Comparison of ENCODE assay signal across 1 cellular context in the genomic region with DNA sequence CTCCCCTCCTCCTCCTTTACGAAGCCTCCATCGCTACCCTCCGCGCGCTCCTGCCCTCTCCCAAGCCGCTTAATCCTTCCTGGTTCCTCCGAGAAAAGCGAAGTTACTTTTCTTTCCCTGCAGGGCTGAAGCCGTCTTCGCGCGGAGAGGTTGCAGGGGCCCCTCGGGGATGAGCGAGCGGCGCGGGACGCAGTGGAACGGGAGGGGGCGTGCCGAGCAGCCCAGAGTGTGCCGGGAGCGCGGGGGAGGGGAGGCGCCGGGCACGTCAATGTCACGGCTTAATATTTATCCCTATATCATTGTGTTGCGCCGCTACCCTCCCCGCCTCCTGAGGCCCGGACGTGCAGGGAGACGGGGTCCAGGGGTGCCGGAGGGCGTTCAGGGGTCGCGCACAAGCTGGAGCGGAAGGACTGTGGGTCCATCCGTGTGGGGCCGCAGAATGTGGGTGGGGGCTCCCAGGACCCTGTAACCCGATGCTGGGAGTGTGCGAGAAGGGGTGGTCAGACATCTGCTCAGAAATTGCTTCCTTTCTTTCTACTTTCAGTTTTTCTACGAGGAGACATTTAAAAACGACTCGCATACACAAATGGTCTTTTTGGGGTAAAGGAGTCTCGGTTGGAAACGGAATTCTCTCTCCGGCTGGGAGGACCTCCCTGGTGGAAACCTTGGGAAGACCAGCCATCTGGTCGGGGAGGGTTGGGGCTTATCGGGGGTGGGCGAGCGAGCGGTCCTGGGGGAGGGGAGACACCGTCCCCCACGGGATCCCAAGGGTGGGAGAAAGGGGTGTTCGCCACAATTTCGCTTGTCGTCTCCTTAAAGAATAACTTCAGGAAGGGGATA.
TF ChIP-seq lines count a peak whose summit lies in the region.

No MANE protein-coding gene starts in this region.

TF ChIP-seq in HCT116, 20 proteins besides CTCF, POLR2A, EP300 and RAD21 (continued from another document):
- TF ChIP-seq MAX (IDR thresholded peaks at IDR 0.05): peak; percentile 80
- TF ChIP-seq SIN3A (IDR thresholded peaks at IDR 0.05; ENCODE audit: low read depth): peak; percentile 72
- no peak for TF ChIP-seq ZFX (IDR thresholded peaks at IDR 0.05)
